23 cellular contexts compared by ENCODE assay signal in genomic region chr5:172756764-172757393, GRCh38. TPM values are rescaled to one million over a fixed set of nuclear protein-coding genes. Genes with fewer than 3 reads are reported as not detected.
DNase-seq lines count a peak whose midpoint lies in the region; ATAC-seq, FAIRE-seq and TF ChIP-seq lines count a peak whose summit lies in the region.
"Had no signal": no experiment of that assay in that cellular context is flagged by ENCODE, and none has a peak within 500 bp of the region (broad histone marks: within the 10 kb centered on the region; RNA-seq: fewer than 3 reads in every experiment).

No MANE protein-coding gene starts in this region.

- H3K4me1 ChIP-seq in Panc1 (ENCODE audit: control insufficient read depth, insufficient read depth, low read length) (peaks cover 7% of the 10 kb centered on the region), H1 (replicated peaks in 1 of 4; ENCODE audit: control insufficient read depth in 3 of 4, insufficient read depth in 4 of 4, low read length in 3 of 4) (peaks cover 0 to 6% (median 1%) of the 10 kb centered on the region in 4 experiments; a peak in 1 of 7 replicates), prostate gland (replicated peaks) (no peaks in the 10 kb centered on the region)
- H3K4me1 ChIP-seq: HAP-1 had no signal

- no peak overlapping the region for H3K4me2 ChIP-seq in H1 (ENCODE audit: insufficient read depth in 1 of 2, low read depth in 2 of 2, low read length in 2 of 2)

- no peak overlapping the region for H3K9ac ChIP-seq in H1 (replicated peaks in 1 of 4; ENCODE audit: extremely low read depth in 1 of 4, low read depth in 3 of 4, low read length in 3 of 4)
- H3K9ac ChIP-seq: SK-N-SH had no signal

- no TSS peak for BruUV-seq in Panc1 (replicated peaks; lab: Mats Ljungman, UMichigan)

- 0 out of 2 replicates have a peak overlapping the region, but pooled peaks have one; percentile 63 for H2BK15ac ChIP-seq in H1 (ENCODE audit: low read length)

- TF ChIP-seq EP300 in H1 (IDR thresholded peaks at IDR 0.05; ENCODE audit: borderline replicate concordance in 1 of 2, low read depth in 2 of 2, low read length in 2 of 2), result no peak

- no peak overlapping the region for H4K5ac ChIP-seq in H1 (ENCODE audit: insufficient read length, low read depth, low read length)

- H3K4me3 ChIP-seq in Panc1 (ENCODE audit: low read depth in 2 of 2, low read length in 2 of 2), result no peak overlapping the region
- H3K4me3 ChIP-seq in H1 (ENCODE audit: extremely low read depth in 1 of 4, insufficient read depth in 2 of 4, low read depth in 3 of 4, low read length in 4 of 4), result no peak overlapping the region
- no peak overlapping the region for H3K4me3 ChIP-seq in prostate gland
- H3K4me3 ChIP-seq: HAP-1, MG63, PC-9 had no signal

- WGBS in H1 (ENCODE audit: extremely low coverage in 1 of 2, insufficient coverage in 1 of 2, insufficient read length in 1 of 2, insufficient replicate concordance in 2 of 2, low coverage in 1 of 2, low lambda C conversion rate in 2 of 2, missing lambda C conversion rate in 1 of 2), 2 experiments, result 86% methylated on average over 10 of the region's 10 CpGs; no CpG with 5 or more reads in 1 of the 2 experiments
- WGBS in prostate gland, result 81% methylated on average over 10 of the region's 10 CpGs

- H2AK5ac ChIP-seq in H1 (ENCODE audit: low read depth, low read length), result 0 out of 2 replicates have a peak overlapping the region, but pooled peaks have one; percentile 65

- intact Hi-C loops in Panc1 (cut with micrococcal nuclease; ENCODE audit: unreplicated experiment), result no loop called here
- intact Hi-C loops in sciatic nerve (cut with DNase I), result no loop called here
- intact Hi-C loops in prostate gland (cut with DNase I), result no loop called here

- TF ChIP-seq POLR2A in H1 (IDR thresholded peaks at IDR 0.05; ENCODE audit: control extremely low read depth in 1 of 2, low read depth in 2 of 2, low read length in 2 of 2) (no peak), prostate gland (IDR thresholded peaks at IDR 0.05) (no peak)

- H2AFZ ChIP-seq in H1 (ENCODE audit: low read length), result no peak overlapping the region
- H2AFZ ChIP-seq: GM23248, PC-9 had no signal

- TF ChIP-seq RAD21 in H1 (IDR thresholded peaks at IDR 0.05 in 1 of 2, conservative IDR thresholded peaks at IDR 0.05 in 1 of 2; ENCODE audit: low read depth in 2 of 2, low read length in 2 of 2), result no peak

- peaks cover 6% of the 10 kb centered on the region; the same call in 1 of the 2 replicates for H3K9me3 ChIP-seq in Panc1 (ENCODE audit: control insufficient read depth, insufficient read depth, low read depth, low read length)
- no peaks in the 10 kb centered on the region for H3K9me3 ChIP-seq in H1 (ENCODE audit: insufficient read depth in 2 of 2, low read depth in 1 of 2, low read length in 1 of 2)
- H3K9me3 ChIP-seq in prostate gland, result no peaks in the 10 kb centered on the region
- H3K9me3 ChIP-seq: HAP-1 had no signal

- H4K20me1 ChIP-seq in H1 (replicated peaks in 1 of 2; ENCODE audit: control insufficient read depth in 1 of 2, insufficient read depth in 2 of 2, low read length in 2 of 2), result no peaks in the 10 kb centered on the region

- H3K18ac ChIP-seq in H1 (ENCODE audit: extremely low read depth, low read length), result no peak overlapping the region

- TF ChIP-seq CTCF in Panc1 (IDR thresholded peaks at IDR 0.05) (no peak), H1 (IDR thresholded peaks at IDR 0.05; ENCODE audit: control extremely low read depth in 1 of 3, insufficient read depth in 1 of 3, low read depth in 1 of 3, low read length in 3 of 3) (no peak), prostate gland (IDR thresholded peaks at IDR 0.05) (no peak)

- no peaks in the 10 kb centered on the region for H3K79me2 ChIP-seq in H1 (ENCODE audit: control insufficient read depth in 1 of 2, insufficient read depth in 2 of 2, low read length in 2 of 2)

- no peak for FAIRE-seq in H1 (lab: Jason Lieb, UNC)
- FAIRE-seq: GM12891 had no signal

- H3K14ac ChIP-seq in H1 (ENCODE audit: insufficient read length), result no peak overlapping the region

- no peak overlapping the region for H4K91ac ChIP-seq in H1 (replicated peaks; ENCODE audit: insufficient read length, low read length)

- DNase-seq in Panc1 (ENCODE audit: low read depth, low spot score), result no peak
- no peak for DNase-seq in H1 (ENCODE audit: low read depth in 1 of 2, low spot score in 2 of 2)
- DNase-seq in sciatic nerve (ENCODE audit: low spot score), result peak; percentile 56
- DNase-seq in prostate gland (ENCODE audit: low spot score), result no peak
- no peak for DNase-seq in AG20443 (ENCODE audit: low spot score)
- DNase-seq in NCI-H524 (lab: John Stamatoyannopoulos, UW), result no peak
- DNase-seq: C1 segment of cervical spinal cord; CD8-positive, alpha-beta T cell; DMS153; GM23248; MG63; NCI-H1048; NCI-H1436; NCI-H187 treated with DMSO at 0.1 percent for 48 hours; NCI-H2107; NCI-H446 treated with DMSO at 0.1 percent for 48 hours; PC-9; SIG-M5; SK-N-SH had no signal

- H2BK120ac ChIP-seq in H1 (replicated peaks; ENCODE audit: low read depth, low read length), result no peak overlapping the region

- no peaks in the 10 kb centered on the region for H3K79me1 ChIP-seq in H1 (ENCODE audit: low read depth, low read length)

- ATAC-seq in Panc1 (no peak), sciatic nerve (no peak), HG02678 (IDR thresholded peaks at IDR 0.05; ENCODE audit: unreplicated experiment) (no peak)
- ATAC-seq: CD8-positive, alpha-beta T cell had no signal

- H2BK12ac ChIP-seq in H1 (ENCODE audit: low read depth, low read length), result no peak overlapping the region; the same call in 1 of the 2 replicates

- no peak overlapping the region for H2BK20ac ChIP-seq in H1 (ENCODE audit: low read length)

- H3K36me3 ChIP-seq in Panc1 (ENCODE audit: control insufficient read depth, insufficient read depth, low read length) (no peaks in the 10 kb centered on the region; the same call in 1 of the 2 replicates), H1 (ENCODE audit: control insufficient read depth in 2 of 4, insufficient read depth in 4 of 4, low read length in 3 of 4) (no peaks in the 10 kb centered on the region), prostate gland (no peaks in the 10 kb centered on the region)
- H3K36me3 ChIP-seq: HAP-1, MG63 had no signal

- H3K27ac ChIP-seq in Panc1 (ENCODE audit: low read length) (peak overlapping the region; percentile 15; the same call in 1 of the 2 replicates), H1 (ENCODE audit: low read depth, low read length) (no peak overlapping the region), prostate gland (no peak overlapping the region)
- H3K27ac ChIP-seq: RWPE1 had no signal

- no peaks in the 10 kb centered on the region for H3K27me3 ChIP-seq in Panc1 (ENCODE audit: control insufficient read depth, insufficient read depth, low read length)
- peaks cover 0 to 10% (median 0%) of the 10 kb centered on the region in 4 experiments; a peak in 2 of 7 replicates for H3K27me3 ChIP-seq in H1 (replicated peaks in 1 of 4; ENCODE audit: control insufficient read depth in 3 of 4, extremely low read depth in 1 of 4, insufficient read depth in 3 of 4, low read length in 3 of 4)
- no peaks in the 10 kb centered on the region for H3K27me3 ChIP-seq in prostate gland (replicated peaks; ENCODE audit: insufficient read depth)
- H3K27me3 ChIP-seq: MG63 had no signal

- in situ Hi-C loops in Panc1 (cut with HindIII; ENCODE audit: low pct_unique_long_range_greater_than_20kb, low sequenced_read_pairs), result no loop called here

- POLR2A ChIA-PET in Panc1 (lab: Charles Lee), result no interaction called here
- POLR2A ChIA-PET in H1 (lab: Charles Lee; ENCODE audit: partially characterized antibody), result interaction anchor here (5.7 kb wide), 1 partner anchor 13 kb away, joined by 45 read pairs; the partner anchor contains the start of gene DUSP1

- CTCF ChIA-PET in Panc1 (lab: Charles Lee) (no interaction called here), H1 (lab: Charles Lee; ENCODE audit: partially characterized antibody) (interaction anchor here (1.2 to 2.0 kb wide), 2 partner anchors 10 to 15 kb away, joined by 3 to 7 read pairs; no protein-coding TSS in a partner anchor)

- H3K23ac ChIP-seq in H1 (ENCODE audit: insufficient read length), result no peak overlapping the region

- H4K8ac ChIP-seq in H1 (ENCODE audit: extremely low read depth, insufficient read depth, low read length), result no peak overlapping the region

- no peak overlapping the region for H3K56ac ChIP-seq in H1 (replicated peaks; ENCODE audit: insufficient read length, low read depth, low read length)

- H3K4ac ChIP-seq in H1 (replicated peaks; ENCODE audit: insufficient read length, low read depth, low read length), result no peak overlapping the region

- H2BK5ac ChIP-seq in H1 (ENCODE audit: low read depth, low read length), result no peak overlapping the region

- peaks cover 4% of the 10 kb centered on the region; the same call in 1 of the 2 replicates for H3K23me2 ChIP-seq in H1 (ENCODE audit: low read depth, low read length)

TF ChIP-seq in H1, 55 proteins besides CTCF, POLR2A, EP300 and RAD21 (continues in another document):
- TF ChIP-seq TAF7 (optimal IDR thresholded peaks at IDR 0.05; ENCODE audit: borderline replicate concordance, low read depth, low read length) (no peak), SIRT6 (IDR thresholded peaks at IDR 0.05; ENCODE audit: low read length) (no peak), CHD1 (IDR thresholded peaks at IDR 0.05; ENCODE audit: low read depth, low read length) (no peak), USF2 (IDR thresholded peaks at IDR 0.05; ENCODE audit: low read length) (no peak), ZNF274 (IDR thresholded peaks at IDR 0.05; ENCODE audit: borderline replicate concordance, extremely low read depth, low read length) (no peak), CREB1 (IDR thresholded peaks at IDR 0.05) (no peak), JUN (IDR thresholded peaks at IDR 0.05; ENCODE audit: low read depth, low read length) (no peak)

RNA-seq across cellular contexts. Expression of gene DUSP1, which starts 14.1 kb away (rescaled TPM):
- total RNA-seq in Panc1 (2021; ENCODE audit: unreplicated experiment), result 79.9 TPM
- polyA plus RNA-seq in Panc1 (2012; ENCODE audit: insufficient read length), result 65.0 TPM
- total RNA-seq in H1 (2021; fragmentation: NEBNext Ultra II Directional; extraction: Animal tissue kit (Norgen Biotek cat#: 25700)), result 6.5 and 8.6 TPM in 2 replicates
- 11.4 and 11.7 TPM in 2 replicates for polyA plus RNA-seq in H1 (2011; rRNA removed)
- 11.3 TPM for polyA plus RNA-seq in H1 (2011; cell fraction: cytosol; rRNA removed)
- 15.3 TPM for polyA plus RNA-seq in H1 (2011; cell fraction: nucleus; rRNA removed)
- 6.9 to 8.1 TPM (median 7.2 TPM) in 4 replicates for polyA plus RNA-seq in H1 (2012, experiment 1 of 2)
- polyA plus RNA-seq in H1 (2012, experiment 2 of 2), result 7.6 TPM
- 3.2 TPM for polyA plus RNA-seq in H1 (2013, experiment 1 of 2)
- 2.9 TPM for polyA plus RNA-seq in H1 (2013, experiment 2 of 2)
- 17.6 and 18.7 TPM in 2 replicates for polyA minus RNA-seq in H1 (2011; rRNA and poly(A)+ RNA removed)
- 10.2 TPM for polyA minus RNA-seq in H1 (2011; cell fraction: cytosol; rRNA and poly(A)+ RNA removed)
- polyA minus RNA-seq in H1 (2011; cell fraction: nucleus; rRNA and poly(A)+ RNA removed), result 47.4 TPM
- total RNA-seq in sciatic nerve, result 296 TPM
- total RNA-seq in prostate gland, result 100 to 1,000 TPM; 559 to 659 TPM
